In genomic region chr2:136310005-136310495, GRCh38 we compare ENCODE assay signal across 16 cellular contexts.
DNase-seq lines count a peak whose midpoint lies in the region; ATAC-seq, FAIRE-seq and TF ChIP-seq lines count a peak whose summit lies in the region.
"Had no signal": no experiment of that assay in that cellular context is flagged by ENCODE, and none has a peak within 500 bp of the region (broad histone marks: within the 10 kb centered on the region; RNA-seq: fewer than 3 reads in every experiment).

No MANE protein-coding gene starts in this region.

- TF ChIP-seq POLR2A in A549 (IDR thresholded peaks at IDR 0.05; ENCODE audit: low read length): no peak
- TF ChIP-seq POLR2A in GM12892 (IDR thresholded peaks at IDR 0.05; ENCODE audit: low read depth, low read length): no peak

- H3K36me3 Mint-ChIP-seq in activated T-helper 2 cell treated with anti-CD3 and anti-CD28 coated beads, Interferon-gamma antibody, Interleukin-2, Interleukin-4, amounts not matched to agents 10 μg/mL and 5 μg/mL and 100 μg/mL, durations not matched to agents 14 hours and 24 hours and 36 hours (ENCODE audit: low read depth): no peaks in the 10 kb centered on the region

- no peaks in the 10 kb centered on the region for H3K9me3 Mint-ChIP-seq in activated T-helper 2 cell treated with anti-CD3 and anti-CD28 coated beads, Interferon-gamma antibody, Interleukin-2, Interleukin-4, amounts not matched to agents 10 μg/mL and 5 μg/mL and 100 μg/mL, durations not matched to agents 14 hours and 24 hours and 36 hours
- H3K9me3 Mint-ChIP-seq: CD4-positive, alpha-beta T cell had no signal

- TF ChIP-seq EP300 in A549 (IDR thresholded peaks at IDR 0.05): no peak

- H3K9me3 ChIP-seq in A549: no peaks in the 10 kb centered on the region
- H3K9me3 ChIP-seq in kidney (ENCODE audit: control insufficient read depth in 1 of 2, low read length in 2 of 2): no peaks in the 10 kb centered on the region
- H3K9me3 ChIP-seq: stomach had no signal

- intact Hi-C loops in activated T-helper 2 cell treated with anti-CD3 and anti-CD28 coated beads, Interferon-gamma antibody, Interleukin-2, Interleukin-4, amounts not matched to agents 10 μg/mL and 5 μg/mL and 100 μg/mL, durations not matched to agents 14 hours and 24 hours and 36 hours (cut with micrococcal nuclease): loop anchor here (2.0 to 5.0 kb wide), 5 partner anchors 71 to 393 kb away; partner anchors contain the start of gene CXCR4
- intact Hi-C loops in kidney (cut with DNase I) (no loop called here), Right ventricle myocardium inferior (cut with DNase I) (no loop called here)

- peak overlapping the region; percentile 33; the same call in 2 of the 3 replicates for H3K4me2 ChIP-seq in A549

- no peaks in the 10 kb centered on the region for H3K27me3 Mint-ChIP-seq in activated T-helper 2 cell treated with anti-CD3 and anti-CD28 coated beads, Interferon-gamma antibody, Interleukin-2, Interleukin-4, amounts not matched to agents 10 μg/mL and 5 μg/mL and 100 μg/mL, durations not matched to agents 14 hours and 24 hours and 36 hours (ENCODE audit: low read depth)
- H3K27me3 Mint-ChIP-seq: CD4-positive, alpha-beta T cell had no signal

- ATAC-seq in A549: peak; percentile 13 to 51; a peak in 4 of 6 replicates
- ATAC-seq in HG03045 (IDR thresholded peaks at IDR 0.05; ENCODE audit: unreplicated experiment): peak; percentile 52
- ATAC-seq in Right ventricle myocardium inferior: no peak

- TF ChIP-seq CTCF in A549 (IDR thresholded peaks at IDR 0.05) (no peak), kidney (IDR thresholded peaks at IDR 0.05; ENCODE audit: borderline replicate concordance, extremely low read depth, insufficient read depth) (no peak)

- H3K27ac ChIP-seq in A549 (no peak overlapping the region), kidney (ENCODE audit: low read depth in 2 of 2, low read length in 2 of 2) (no peak overlapping the region)
- H3K27ac ChIP-seq: stomach had no signal

- TF ChIP-seq RAD21 in A549 (conservative IDR thresholded peaks at IDR 0.05 in 1 of 2, IDR thresholded peaks at IDR 0.05 in 1 of 2): no peak

- peaks cover 47% of the 10 kb centered on the region for H3K4me1 Mint-ChIP-seq in activated T-helper 2 cell treated with anti-CD3 and anti-CD28 coated beads, Interferon-gamma antibody, Interleukin-2, Interleukin-4, amounts not matched to agents 10 μg/mL and 5 μg/mL and 100 μg/mL, durations not matched to agents 14 hours and 24 hours and 36 hours (ENCODE audit: low read depth)

- POLR2A ChIA-PET in A549 (lab: Yijun Ruan, JAX): no interaction called here

- CTCF ChIA-PET in A549 (lab: Yijun Ruan, JAX): no interaction called here

- H3K4me3 Mint-ChIP-seq in activated T-helper 2 cell treated with anti-CD3 and anti-CD28 coated beads, Interferon-gamma antibody, Interleukin-2, Interleukin-4, amounts not matched to agents 10 μg/mL and 5 μg/mL and 100 μg/mL, durations not matched to agents 14 hours and 24 hours and 36 hours (ENCODE audit: low read depth): peak overlapping the region; percentile 41
- H3K4me3 Mint-ChIP-seq: CD4-positive, alpha-beta T cell; neural crest cell had no signal

- H3K4me3 ChIP-seq in A549 (no peak overlapping the region), kidney (ENCODE audit: low read length in 2 of 2) (no peak overlapping the region)
- H3K4me3 ChIP-seq: stomach had no signal

- FAIRE-seq in A549 (lab: Jason Lieb, UNC) (no peak), GM12892 (lab: Jason Lieb, UNC) (peak; percentile 82), kidney (lab: Jason Lieb, UNC) (no peak)
- FAIRE-seq: GM19239, small intestine, TTC549 had no signal

- H3K27ac Mint-ChIP-seq in activated T-helper 2 cell treated with anti-CD3 and anti-CD28 coated beads, Interferon-gamma antibody, Interleukin-2, Interleukin-4, amounts not matched to agents 10 μg/mL and 5 μg/mL and 100 μg/mL, durations not matched to agents 14 hours and 24 hours and 36 hours: peak overlapping the region; percentile 94
- H3K27ac Mint-ChIP-seq: CD4-positive, alpha-beta T cell had no signal

- DNase-seq in A549 (ENCODE audit: low read depth in 1 of 2, low spot score in 1 of 2): peak; percentile 8 to 23
- no peak for DNase-seq in GM12892 (ENCODE audit: insufficient read length)
- no peak for DNase-seq in activated T-helper 2 cell treated with anti-CD3 and anti-CD28 coated beads, Interferon-gamma antibody, Interleukin-2, Interleukin-4, amounts not matched to agents 10 μg/mL and 5 μg/mL and 100 μg/mL, durations not matched to agents 14 hours and 24 hours and 36 hours (ENCODE audit: low spot score)
- DNase-seq in kidney: no peak
- DNase-seq in MV-4-11 (lab: John Stamatoyannopoulos, UW): no peak
- no peak for DNase-seq in iPS-NIHi7 (ENCODE audit: extremely low spot score)
- DNase-seq in Right ventricle myocardium inferior (ENCODE audit: missing footprints): no peak
- DNase-seq: foreskin melanocyte, NCI-H2227 treated with DMSO at 0.1 percent for 48 hours, small intestine, stomach had no signal

- H3K4me1 ChIP-seq in A549: no peaks in the 10 kb centered on the region
- H3K4me1 ChIP-seq in kidney (ENCODE audit: control insufficient read depth in 1 of 2, insufficient read depth in 1 of 2, low read depth in 1 of 2, low read length in 2 of 2): no peaks in the 10 kb centered on the region

- WGBS in A549 (ENCODE audit: missing lambda C conversion rate): 35% methylated on average over 10 of the region's 10 CpGs

- no peak overlapping the region for H3K9ac ChIP-seq in kidney (ENCODE audit: low read length in 2 of 2)

- H3K36me3 ChIP-seq in kidney (ENCODE audit: control insufficient read depth in 1 of 2, insufficient read depth in 2 of 2, low read length in 2 of 2): no peaks in the 10 kb centered on the region
- H3K36me3 ChIP-seq: stomach had no signal

TF ChIP-seq in A549, 52 proteins besides CTCF, POLR2A, EP300 and RAD21:
- no peak for TF ChIP-seq RARB (CRISPR knock-in tag; IDR thresholded peaks at IDR 0.05)
- TF ChIP-seq MYC (IDR thresholded peaks at IDR 0.05; ENCODE audit: borderline replicate concordance, low read length): no peak
- TF ChIP-seq EHMT2 (IDR thresholded peaks at IDR 0.05; ENCODE audit: low read depth): no peak
- no peak for TF ChIP-seq MAX (IDR thresholded peaks at IDR 0.05)
- no peak for TF ChIP-seq ZSCAN20 (CRISPR knock-in tag; IDR thresholded peaks at IDR 0.05)
- TF ChIP-seq TP53 (CRISPR knock-in tag; IDR thresholded peaks at IDR 0.05): no peak
- TF ChIP-seq HMGXB4 (CRISPR knock-in tag; IDR thresholded peaks at IDR 0.05; ENCODE audit: borderline replicate concordance): no peak
- no peak for TF ChIP-seq REST (IDR thresholded peaks at IDR 0.05)
- TF ChIP-seq HOXB13 (CRISPR knock-in tag; IDR thresholded peaks at IDR 0.05; ENCODE audit: low read depth): no peak
- TF ChIP-seq POLR2AphosphoS2 (conservative IDR thresholded peaks at IDR 0.05; ENCODE audit: low read length): no peak

Comparison
In these comparisons a context has a peak if more than half of its experiments do, and no peak if none do; other contexts are left out.
1. DNase-seq: peak in A549 (2 of 2); none in GM12892 (single experiment), activated T-helper 2 cell treated with anti-CD3 and anti-CD28 coated beads, Interferon-gamma antibody, Interleukin-2, Interleukin-4, amounts not matched to agents 10 μg/mL and 5 μg/mL and 100 μg/mL, durations not matched to agents 14 hours and 24 hours and 36 hours (single experiment), kidney (single experiment), MV-4-11 (single experiment), iPS-NIHi7 (single experiment) and Right ventricle myocardium inferior (single experiment).